Comparison of ENCODE assay signal across 1 cellular context in the genomic region with DNA sequence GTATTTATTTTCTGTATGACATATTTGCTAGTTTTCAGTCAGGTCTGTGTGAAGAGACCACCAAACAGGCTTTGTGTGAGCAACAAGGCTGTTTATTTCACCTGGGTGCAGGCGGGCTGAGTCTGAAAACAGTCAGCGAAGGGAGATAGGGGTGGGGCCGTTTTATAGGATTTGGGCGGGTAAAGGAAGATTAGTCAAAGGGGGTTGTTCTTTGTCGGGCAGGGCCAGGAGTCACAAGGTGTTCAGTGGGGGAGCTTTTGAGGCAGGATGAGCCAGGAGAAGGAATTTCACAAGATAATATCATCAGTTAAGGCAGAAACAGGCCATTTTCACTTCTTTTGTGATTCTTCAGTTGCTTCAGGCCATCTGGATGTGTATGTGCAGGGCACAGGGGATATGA. TPM values are rescaled to one million over a fixed set of nuclear protein-coding genes. Genes with fewer than 3 reads are reported as not detected.
"Had no signal": no experiment of that assay in that cellular context is flagged by ENCODE, and none has a peak within 500 bp of the region (broad histone marks: within the 10 kb centered on the region; RNA-seq: fewer than 3 reads in every experiment).

No MANE protein-coding gene starts in this region.

RNA-seq across cellular contexts. Expression of a gene that starts 24.9 kb away (rescaled TPM):
- total RNA-seq: OCI-LY7 had no signal
